Comparison of ENCODE assay signal across 1 cellular context in genomic region chr11:4393209-4394196, GRCh38.
A peak's percentile ranks its signal among the peaks of the same experiment; 100 is the strongest.
TF ChIP-seq lines count a peak whose summit lies in the region.

Gene TRIM21, minus strand, starts transcription at chr11:4393702. Its CDS starts 3,293 bp downstream, at chr11:4390409.

TF ChIP-seq in K562, 482 proteins besides CTCF, POLR2A, EP300 and RAD21 (continued from another document and continues in another):
- TF ChIP-seq ESRRA (IDR thresholded peaks at IDR 0.05; ENCODE audit: borderline replicate concordance, low read depth) (no peak), ZNF280B (CRISPR knock-in tag; IDR thresholded peaks at IDR 0.05) (no peak), EZH2 (IDR thresholded peaks at IDR 0.05; ENCODE audit: borderline replicate concordance, low read depth, low read length) (no peak), NCOA4 (IDR thresholded peaks at IDR 0.05; ENCODE audit: partially characterized antibody) (no peak), ETS2 (tag; IDR thresholded peaks at IDR 0.05; ENCODE audit: borderline replicate concordance, poor library complexity, severe bottlenecking) (no peak), NFIX (CRISPR knock-in tag; IDR thresholded peaks at IDR 0.05; ENCODE audit: low read depth) (no peak), ZKSCAN3 (CRISPR knock-in tag; IDR thresholded peaks at IDR 0.05) (no peak), ZBTB43 (CRISPR knock-in tag; IDR thresholded peaks at IDR 0.05) (no peak), SMARCA4 (IDR thresholded peaks at IDR 0.05) (0 out of 2 replicates have a peak, but pooled peaks have one; percentile 24), RBM17 (IDR thresholded peaks at IDR 0.05; ENCODE audit: borderline replicate concordance, low read depth, low read length) (no peak), MCM7 (IDR thresholded peaks at IDR 0.05) (no peak), ZNF436 (CRISPR knock-in tag; IDR thresholded peaks at IDR 0.05) (no peak), PBX2 (CRISPR knock-in tag; IDR thresholded peaks at IDR 0.05; ENCODE audit: low read depth) (no peak), PBX2 (tag; conservative IDR thresholded peaks at IDR 0.05; ENCODE audit: low read depth) (0 out of 2 replicates have a peak, but pooled peaks have one; percentile 9), HSF4 (CRISPR knock-in tag; IDR thresholded peaks at IDR 0.05; ENCODE audit: borderline replicate concordance) (no peak), LCOR (CRISPR knock-in tag; IDR thresholded peaks at IDR 0.05) (no peak), NFYB (IDR thresholded peaks at IDR 0.05; ENCODE audit: extremely low read depth, insufficient read length) (no peak), FOXA1 (IDR thresholded peaks at IDR 0.05; ENCODE audit: borderline replicate concordance) (no peak), ZNF695 (CRISPR knock-in tag; IDR thresholded peaks at IDR 0.05) (no peak), ZNF354B (CRISPR knock-in tag; IDR thresholded peaks at IDR 0.05) (no peak), MYBL2 (IDR thresholded peaks at IDR 0.05; ENCODE audit: low read depth) (no peak), MYBL2 (CRISPR knock-in tag; IDR thresholded peaks at IDR 0.05; ENCODE audit: borderline replicate concordance) (no peak), SMAD1 (IDR thresholded peaks at IDR 0.05; ENCODE audit: low read depth, low read length, partially characterized antibody) (no peak), ZNF717 (CRISPR knock-in tag; IDR thresholded peaks at IDR 0.05) (no peak), ZBTB8A (IDR thresholded peaks at IDR 0.05; ENCODE audit: partially characterized antibody) (no peak), CTBP1 (IDR thresholded peaks at IDR 0.05; ENCODE audit: borderline replicate concordance) (peak; percentile 41; the same call in 1 of the 2 replicates), ZNF830 (CRISPR knock-in tag; IDR thresholded peaks at IDR 0.05) (no peak), FOXK1 (CRISPR knock-in tag; IDR thresholded peaks at IDR 0.05; ENCODE audit: borderline replicate concordance) (no peak), ETV1 (tag; conservative IDR thresholded peaks at IDR 0.05; ENCODE audit: low read depth) (peak; percentile 82), TAL1 (IDR thresholded peaks at IDR 0.05) (no peak), ZNF79 (CRISPR knock-in tag; IDR thresholded peaks at IDR 0.05; ENCODE audit: low read depth) (no peak), ZBTB5 (IDR thresholded peaks at IDR 0.05) (no peak), PKNOX1 (IDR thresholded peaks at IDR 0.05) (peak; percentile 60), HNRNPH1 (optimal IDR thresholded peaks at IDR 0.05; ENCODE audit: low read depth, low read length) (no peak), PCBP1 (IDR thresholded peaks at IDR 0.05; ENCODE audit: low read depth, low read length, poor library complexity, severe bottlenecking) (no peak), HNRNPUL1 (IDR thresholded peaks at IDR 0.05; ENCODE audit: low read length) (no peak), ZNF583 (CRISPR knock-in tag; IDR thresholded peaks at IDR 0.05) (no peak), ATF4 (CRISPR knock-in tag; IDR thresholded peaks at IDR 0.05) (peak; percentile 26; the same call in 1 of the 2 replicates), RREB1 (CRISPR knock-in tag; IDR thresholded peaks at IDR 0.05) (no peak), ZNF589 (CRISPR knock-in tag; IDR thresholded peaks at IDR 0.05; ENCODE audit: low read depth) (no peak), TEAD2 (tag; IDR thresholded peaks at IDR 0.05) (no peak), ZNF384 (IDR thresholded peaks at IDR 0.05; ENCODE audit: low read depth, low read length) (no peak), MAZ (CRISPR knock-in tag; conservative IDR thresholded peaks at IDR 0.05 in 1 of 2, IDR thresholded peaks at IDR 0.05 in 1 of 2) (peak in 1 of 2 experiments; percentile 76; a peak in 2 of 4 replicates), ZNF165 (CRISPR knock-in tag; IDR thresholded peaks at IDR 0.05; ENCODE audit: borderline replicate concordance) (no peak), MTA3 (IDR thresholded peaks at IDR 0.05; ENCODE audit: borderline replicate concordance) (peak; percentile 51; the same call in 1 of the 2 replicates), SIRT6 (IDR thresholded peaks at IDR 0.05; ENCODE audit: low read depth, low read length) (no peak), XRCC3 (IDR thresholded peaks at IDR 0.05) (no peak), SMAD4 (CRISPR knock-in tag; conservative IDR thresholded peaks at IDR 0.05) (0 out of 2 replicates have a peak, but pooled peaks have one; percentile 12), FOXJ3 (CRISPR knock-in tag; IDR thresholded peaks at IDR 0.05) (no peak), PHF21A (IDR thresholded peaks at IDR 0.05; ENCODE audit: borderline replicate concordance, low read depth) (no peak), NFE2L1 (tag; IDR thresholded peaks at IDR 0.05; ENCODE audit: borderline replicate concordance, low read depth) (no peak), ZNF311 (CRISPR knock-in tag; IDR thresholded peaks at IDR 0.05) (no peak), SRSF9 (IDR thresholded peaks at IDR 0.05; ENCODE audit: borderline replicate concordance, low read depth, low read length) (no peak), KLF16 (IDR thresholded peaks at IDR 0.05) (no peak), ZNF3 (CRISPR knock-in tag; IDR thresholded peaks at IDR 0.05) (no peak), ZNF282 (CRISPR knock-in tag; IDR thresholded peaks at IDR 0.05) (no peak)
